Comparison of ENCODE assay signal across 1 cellular context in the genomic region with DNA sequence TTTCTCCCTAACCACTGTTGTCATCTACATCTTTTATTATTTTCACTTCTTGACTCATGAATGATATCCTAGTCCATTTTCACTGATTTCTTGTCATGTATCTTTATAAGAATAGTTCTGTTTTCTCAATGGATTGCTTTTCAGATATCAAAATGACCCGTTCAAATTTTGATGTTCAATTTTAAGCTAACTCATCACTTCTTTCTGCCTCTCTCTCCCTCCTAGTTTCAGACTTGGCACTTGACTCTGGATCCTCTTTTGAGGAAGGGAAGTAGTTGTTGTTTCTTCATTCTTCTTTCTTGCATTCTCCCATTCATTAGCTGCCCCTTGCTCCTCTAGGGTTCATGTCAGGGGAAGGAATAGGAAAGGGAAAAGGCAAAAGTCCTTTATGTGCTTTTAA.
TF ChIP-seq lines count a peak whose summit lies in the region.

No MANE protein-coding gene starts in this region.

TF ChIP-seq in WTC11, 78 proteins besides CTCF, POLR2A, EP300 and RAD21 (continued from another document):
- TF ChIP-seq, protein P1, sequence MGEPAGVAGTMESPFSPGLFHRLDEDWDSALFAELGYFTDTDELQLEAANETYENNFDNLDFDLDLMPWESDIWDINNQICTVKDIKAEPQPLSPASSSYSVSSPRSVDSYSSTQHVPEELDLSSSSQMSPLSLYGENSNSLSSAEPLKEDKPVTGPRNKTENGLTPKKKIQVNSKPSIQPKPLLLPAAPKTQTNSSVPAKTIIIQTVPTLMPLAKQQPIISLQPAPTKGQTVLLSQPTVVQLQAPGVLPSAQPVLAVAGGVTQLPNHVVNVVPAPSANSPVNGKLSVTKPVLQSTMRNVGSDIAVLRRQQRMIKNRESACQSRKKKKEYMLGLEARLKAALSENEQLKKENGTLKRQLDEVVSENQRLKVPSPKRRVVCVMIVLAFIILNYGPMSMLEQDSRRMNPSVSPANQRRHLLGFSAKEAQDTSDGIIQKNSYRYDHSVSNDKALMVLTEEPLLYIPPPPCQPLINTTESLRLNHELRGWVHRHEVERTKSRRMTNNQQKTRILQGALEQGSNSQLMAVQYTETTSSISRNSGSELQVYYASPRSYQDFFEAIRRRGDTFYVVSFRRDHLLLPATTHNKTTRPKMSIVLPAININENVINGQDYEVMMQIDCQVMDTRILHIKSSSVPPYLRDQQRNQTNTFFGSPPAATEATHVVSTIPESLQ (CRISPR knock-in tag; IDR thresholded peaks at IDR 0.05), result no peak
- TF ChIP-seq ZNF121 (CRISPR knock-in tag; IDR thresholded peaks at IDR 0.05) (no peak), OVOL2 (CRISPR knock-in tag; IDR thresholded peaks at IDR 0.05; ENCODE audit: borderline replicate concordance) (no peak), TEAD1 (CRISPR knock-in tag; IDR thresholded peaks at IDR 0.05) (no peak), NR2C2 (CRISPR knock-in tag; IDR thresholded peaks at IDR 0.05) (no peak)
- TF ChIP-seq, protein P2, sequence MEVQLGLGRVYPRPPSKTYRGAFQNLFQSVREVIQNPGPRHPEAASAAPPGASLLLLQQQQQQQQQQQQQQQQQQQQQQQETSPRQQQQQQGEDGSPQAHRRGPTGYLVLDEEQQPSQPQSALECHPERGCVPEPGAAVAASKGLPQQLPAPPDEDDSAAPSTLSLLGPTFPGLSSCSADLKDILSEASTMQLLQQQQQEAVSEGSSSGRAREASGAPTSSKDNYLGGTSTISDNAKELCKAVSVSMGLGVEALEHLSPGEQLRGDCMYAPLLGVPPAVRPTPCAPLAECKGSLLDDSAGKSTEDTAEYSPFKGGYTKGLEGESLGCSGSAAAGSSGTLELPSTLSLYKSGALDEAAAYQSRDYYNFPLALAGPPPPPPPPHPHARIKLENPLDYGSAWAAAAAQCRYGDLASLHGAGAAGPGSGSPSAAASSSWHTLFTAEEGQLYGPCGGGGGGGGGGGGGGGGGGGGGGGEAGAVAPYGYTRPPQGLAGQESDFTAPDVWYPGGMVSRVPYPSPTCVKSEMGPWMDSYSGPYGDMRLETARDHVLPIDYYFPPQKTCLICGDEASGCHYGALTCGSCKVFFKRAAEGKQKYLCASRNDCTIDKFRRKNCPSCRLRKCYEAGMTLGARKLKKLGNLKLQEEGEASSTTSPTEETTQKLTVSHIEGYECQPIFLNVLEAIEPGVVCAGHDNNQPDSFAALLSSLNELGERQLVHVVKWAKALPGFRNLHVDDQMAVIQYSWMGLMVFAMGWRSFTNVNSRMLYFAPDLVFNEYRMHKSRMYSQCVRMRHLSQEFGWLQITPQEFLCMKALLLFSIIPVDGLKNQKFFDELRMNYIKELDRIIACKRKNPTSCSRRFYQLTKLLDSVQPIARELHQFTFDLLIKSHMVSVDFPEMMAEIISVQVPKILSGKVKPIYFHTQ (CRISPR knock-in tag; IDR thresholded peaks at IDR 0.05), result no peak
